Comparison of ENCODE assay signal across 9 cellular contexts in the genomic region with DNA sequence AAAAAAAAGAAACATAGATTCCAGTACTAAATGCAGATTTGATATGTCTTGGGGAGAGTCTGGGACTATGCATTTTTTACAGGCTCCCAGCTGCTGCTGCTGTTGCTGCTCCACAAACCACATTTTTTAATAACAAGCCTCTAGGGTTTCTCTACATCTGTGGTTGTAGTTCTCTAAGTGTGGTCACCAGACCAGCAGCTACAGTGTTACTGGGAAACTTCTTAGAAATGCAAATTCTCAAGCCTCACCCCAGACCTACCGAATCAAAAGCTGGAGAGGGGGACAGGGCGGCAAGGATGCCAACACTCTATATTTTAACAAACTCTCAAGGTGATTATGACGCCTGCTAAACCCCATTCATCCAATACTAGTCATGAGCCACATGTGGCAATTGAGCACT.
DNase-seq lines count a peak whose midpoint lies in the region; ATAC-seq and TF ChIP-seq lines count a peak whose summit lies in the region.
"Had no signal": no experiment of that assay in that cellular context is flagged by ENCODE, and none has a peak within 500 bp of the region (broad histone marks: within the 10 kb centered on the region; RNA-seq: fewer than 3 reads in every experiment).

No MANE protein-coding gene starts in this region.

- peak; percentile 84 for ATAC-seq in HG03469 (IDR thresholded peaks at IDR 0.05; ENCODE audit: unreplicated experiment)

- WGBS in suprapubic skin: 58% methylated on average over 3 of the region's 3 CpGs

- peak overlapping the region; percentile 66 to 94 (median 86) for H3K27ac Mint-ChIP-seq in CD8-positive, alpha-beta memory T cell
- H3K27ac Mint-ChIP-seq in activated naive CD4-positive, alpha-beta T cell treated with anti-CD3 and anti-CD28 coated beads, Interleukin-2, amount 10 ng/mL, durations not matched to agents 7 days and 5 days: peak overlapping the region; percentile 86

- H3K9me3 ChIP-seq in CD8-positive, alpha-beta memory T cell (ENCODE audit: low read length): no peaks in the 10 kb centered on the region
- no peaks in the 10 kb centered on the region for H3K9me3 ChIP-seq in vagina
- H3K9me3 ChIP-seq in suprapubic skin: no peaks in the 10 kb centered on the region

- H3K27me3 Mint-ChIP-seq in CD8-positive, alpha-beta memory T cell: peaks cover 0 to 1% of the 10 kb centered on the region in 2 donors
- no peaks in the 10 kb centered on the region for H3K27me3 Mint-ChIP-seq in activated naive CD4-positive, alpha-beta T cell treated with anti-CD3 and anti-CD28 coated beads, Interleukin-2, amount 10 ng/mL, durations not matched to agents 7 days and 5 days

- CTCF ChIA-PET in CD8-positive, alpha-beta memory T cell (lab: Charles Lee): interaction anchor here (1.1 to 2.2 kb wide), 3 partner anchors 20 to 298 kb away, joined by 3 to 7 read pairs (median 3); no protein-coding TSS in a partner anchor
- CTCF ChIA-PET in activated naive CD4-positive, alpha-beta T cell treated with anti-CD3 and anti-CD28 coated beads, Interleukin-2, amount 10 ng/mL, durations not matched to agents 7 days and 5 days (lab: Charles Lee): interaction anchor here (0.8 to 1.4 kb wide), 3 partner anchors 15 to 303 kb away, joined by 3 to 4 read pairs (median 3); no protein-coding TSS in a partner anchor

- peak overlapping the region in 6 of 7 donors; percentile 47 to 72 (median 56) for H3K4me3 Mint-ChIP-seq in CD8-positive, alpha-beta memory T cell
- H3K4me3 Mint-ChIP-seq in activated naive CD4-positive, alpha-beta T cell treated with anti-CD3 and anti-CD28 coated beads, Interleukin-2, amount 10 ng/mL, durations not matched to agents 7 days and 5 days: no peak overlapping the region

- no peaks in the 10 kb centered on the region for H3K36me3 Mint-ChIP-seq in CD8-positive, alpha-beta memory T cell
- H3K36me3 Mint-ChIP-seq in activated naive CD4-positive, alpha-beta T cell treated with anti-CD3 and anti-CD28 coated beads, Interleukin-2, amount 10 ng/mL, durations not matched to agents 7 days and 5 days: no peaks in the 10 kb centered on the region

- intact Hi-C loops in vagina (cut with DNase I): no loop called here

- no peaks in the 10 kb centered on the region for H3K36me3 ChIP-seq in CD8-positive, alpha-beta memory T cell (ENCODE audit: insufficient read depth, low read length)
- H3K36me3 ChIP-seq in vagina (no peaks in the 10 kb centered on the region), suprapubic skin (no peaks in the 10 kb centered on the region)
- H3K36me3 ChIP-seq: cardiac muscle cell had no signal

- peak in 1 of 5 donors; percentile 53 for DNase-seq in CD8-positive, alpha-beta memory T cell
- DNase-seq in GM20000 (ENCODE audit: low spot score) (peak; percentile 20), pons (ENCODE audit: low spot score) (no peak), HuH-7.5 (ENCODE audit: low spot score) (no peak), vagina (ENCODE audit: extremely low spot score in 2 of 2) (no peak), suprapubic skin (ENCODE audit: low spot score in 2 of 2) (no peak)
- peak; percentile 39 for DNase-seq in activated naive CD4-positive, alpha-beta T cell treated with anti-CD3 and anti-CD28 coated beads, Interleukin-2, amount 10 ng/mL, durations not matched to agents 7 days and 5 days

- H3K9me3 Mint-ChIP-seq in CD8-positive, alpha-beta memory T cell: no peaks in the 10 kb centered on the region
- H3K9me3 Mint-ChIP-seq in activated naive CD4-positive, alpha-beta T cell treated with anti-CD3 and anti-CD28 coated beads, Interleukin-2, amount 10 ng/mL, durations not matched to agents 7 days and 5 days: no peaks in the 10 kb centered on the region

- no peak overlapping the region for H3K4me3 ChIP-seq in CD8-positive, alpha-beta memory T cell (ENCODE audit: low read length)
- no peak overlapping the region for H3K4me3 ChIP-seq in vagina
- H3K4me3 ChIP-seq in suprapubic skin: no peak overlapping the region
- H3K4me3 ChIP-seq: cardiac muscle cell had no signal

- TF ChIP-seq EP300 in suprapubic skin (IDR thresholded peaks at IDR 0.05): no peak

- TF ChIP-seq CTCF in GM20000 (IDR thresholded peaks at IDR 0.05; ENCODE audit: extremely low read depth, missing control alignments): no peak
- no peak for TF ChIP-seq CTCF in vagina (IDR thresholded peaks at IDR 0.05)
- TF ChIP-seq CTCF in suprapubic skin (IDR thresholded peaks at IDR 0.05): no peak

- peaks cover 74 to 95% (median 95%) of the 10 kb centered on the region in 3 donors for H3K4me1 Mint-ChIP-seq in CD8-positive, alpha-beta memory T cell
- peaks cover 81% of the 10 kb centered on the region for H3K4me1 Mint-ChIP-seq in activated naive CD4-positive, alpha-beta T cell treated with anti-CD3 and anti-CD28 coated beads, Interleukin-2, amount 10 ng/mL, durations not matched to agents 7 days and 5 days

- POLR2A ChIA-PET in CD8-positive, alpha-beta memory T cell (lab: Charles Lee): no interaction called here

- H3K4me1 ChIP-seq in CD8-positive, alpha-beta memory T cell (ENCODE audit: insufficient read depth, low read length): peaks cover 62% of the 10 kb centered on the region
- no peaks in the 10 kb centered on the region for H3K4me1 ChIP-seq in vagina
- peaks cover 1% of the 10 kb centered on the region for H3K4me1 ChIP-seq in suprapubic skin

- TF ChIP-seq POLR2A in vagina (IDR thresholded peaks at IDR 0.05) (no peak), suprapubic skin (IDR thresholded peaks at IDR 0.05) (no peak)

- H3K27me3 ChIP-seq in CD8-positive, alpha-beta memory T cell (ENCODE audit: insufficient read depth, low read length, poor library complexity, severe bottlenecking): no peaks in the 10 kb centered on the region
- H3K27me3 ChIP-seq in vagina (no peaks in the 10 kb centered on the region), suprapubic skin (no peaks in the 10 kb centered on the region)
- H3K27me3 ChIP-seq: cardiac muscle cell had no signal

- H3K27ac ChIP-seq in CD8-positive, alpha-beta memory T cell (ENCODE audit: low read depth, low read length): no peak overlapping the region
- no peak overlapping the region for H3K27ac ChIP-seq in vagina
- H3K27ac ChIP-seq in suprapubic skin: no peak overlapping the region
- H3K27ac ChIP-seq: cardiac muscle cell had no signal

Comparison
In these comparisons a context has a peak if more than half of its experiments do, and no peak if none do; other contexts are left out.
1. DNase-seq: peak in GM20000 (single experiment) and activated naive CD4-positive, alpha-beta T cell treated with anti-CD3 and anti-CD28 coated beads, Interleukin-2, amount 10 ng/mL, durations not matched to agents 7 days and 5 days (single experiment); none in pons (single experiment), HuH-7.5 (single experiment), vagina (0 of 2) and suprapubic skin (0 of 2).